In the genomic region with DNA sequence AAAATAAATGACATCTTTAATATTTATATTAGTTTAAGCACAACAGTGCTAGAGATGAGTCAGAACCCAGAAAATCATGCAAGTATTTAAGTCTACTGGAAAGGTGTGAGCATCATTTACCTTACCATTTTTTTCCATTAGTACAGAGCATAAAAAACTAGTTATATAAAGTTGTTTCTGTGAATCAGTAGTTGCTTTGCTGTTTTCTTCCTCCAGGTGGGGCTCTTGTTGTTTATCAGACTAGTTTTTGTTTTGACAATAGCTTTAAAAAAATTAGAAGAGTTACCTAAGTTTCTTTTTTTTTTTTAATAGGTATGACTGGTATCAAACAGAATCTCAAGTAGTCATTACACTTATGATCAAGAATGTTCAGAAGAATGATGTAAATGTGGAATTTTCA, we compare ENCODE assay signal across 8 cellular contexts. TPM values are rescaled to one million over a fixed set of nuclear protein-coding genes. Genes with fewer than 3 reads are reported as not detected.
DNase-seq lines count a peak whose midpoint lies in the region; ATAC-seq and TF ChIP-seq lines count a peak whose summit lies in the region.

No MANE protein-coding gene starts in this region.

- H3K27ac Mint-ChIP-seq in activated T-cell treated with anti-CD3 and anti-CD28 coated beads, Interleukin-2, amount 50 U/mL, for 72 hours, result no peak overlapping the region
- H3K27ac Mint-ChIP-seq in stimulated activated effector memory CD8-positive, alpha-beta T cell treated with anti-CD3 and anti-CD28 coated beads, Interleukin-12 subunit alpha, Interleukin-12 subunit beta, amount 100 ng/mL, for 72 hours, result no peak overlapping the region
- H3K27ac Mint-ChIP-seq in activated CD4-positive, alpha-beta memory T cell treated with anti-CD3 and anti-CD28 coated beads for 36 hours, result no peak overlapping the region
- H3K27ac Mint-ChIP-seq in WTC11, result no peak overlapping the region

- peaks cover 1 to 24% of the 10 kb centered on the region in 2 donors for H3K36me3 Mint-ChIP-seq in activated T-cell treated with anti-CD3 and anti-CD28 coated beads, Interleukin-2, amount 50 U/mL, for 72 hours (ENCODE audit: insufficient read depth in 2 of 2)
- peaks cover 38% of the 10 kb centered on the region for H3K36me3 Mint-ChIP-seq in activated T-cell treated with anti-CD3 and anti-CD28 coated beads, Interleukin-2, amount 50 U/mL, for 4 hours (ENCODE audit: insufficient read depth)
- no peaks in the 10 kb centered on the region for H3K36me3 Mint-ChIP-seq in stimulated activated effector memory CD8-positive, alpha-beta T cell treated with anti-CD3 and anti-CD28 coated beads, Interleukin-12 subunit alpha, Interleukin-12 subunit beta, amount 100 ng/mL, for 72 hours
- peaks cover 31% of the 10 kb centered on the region for H3K36me3 Mint-ChIP-seq in activated CD4-positive, alpha-beta memory T cell treated with anti-CD3 and anti-CD28 coated beads for 36 hours
- H3K36me3 Mint-ChIP-seq in WTC11, result peaks cover 71% of the 10 kb centered on the region

- no peak for DNase-seq in activated T-cell treated with anti-CD3 and anti-CD28 coated beads, Interleukin-2, amount 50 U/mL, for 72 hours
- no peak for DNase-seq in activated T-cell treated with anti-CD3 and anti-CD28 coated beads, Interleukin-2, amount 50 U/mL, for 4 hours
- peak; percentile 28 for DNase-seq in NCI-H460 (ENCODE audit: extremely low read depth, low read depth)
- DNase-seq in epithelial cell of proximal tubule (ENCODE audit: low read depth), result no peak
- no peak for DNase-seq in stimulated activated effector memory CD8-positive, alpha-beta T cell treated with anti-CD3 and anti-CD28 coated beads, Interleukin-12 subunit alpha, Interleukin-12 subunit beta, amount 100 ng/mL, for 72 hours (ENCODE audit: low spot score in 2 of 2)
- no peak for DNase-seq in activated CD4-positive, alpha-beta memory T cell treated with anti-CD3 and anti-CD28 coated beads for 36 hours
- no peak for DNase-seq in substantia nigra (lab: John Stamatoyannopoulos, UW)
- DNase-seq in WTC11 (ENCODE audit: low spot score), result no peak

- peak; percentile 42 to 43 for ATAC-seq in activated T-cell treated with anti-CD3 and anti-CD28 coated beads, Interleukin-2, amount 50 U/mL, for 72 hours (replicated peaks in 1 of 2)
- ATAC-seq in activated T-cell treated with anti-CD3 and anti-CD28 coated beads, Interleukin-2, amount 50 U/mL, for 4 hours, result no peak
- peak; percentile 56 for ATAC-seq in stimulated activated effector memory CD8-positive, alpha-beta T cell treated with anti-CD3 and anti-CD28 coated beads, Interleukin-12 subunit alpha, Interleukin-12 subunit beta, amount 100 ng/mL, for 72 hours
- no peak for ATAC-seq in WTC11

- H3K27me3 Mint-ChIP-seq in activated T-cell treated with anti-CD3 and anti-CD28 coated beads, Interleukin-2, amount 50 U/mL, for 72 hours (ENCODE audit: low read depth), result no peaks in the 10 kb centered on the region
- H3K27me3 Mint-ChIP-seq in activated T-cell treated with anti-CD3 and anti-CD28 coated beads, Interleukin-2, amount 50 U/mL, for 4 hours (ENCODE audit: low read depth), result no peaks in the 10 kb centered on the region
- no peaks in the 10 kb centered on the region for H3K27me3 Mint-ChIP-seq in activated CD4-positive, alpha-beta memory T cell treated with anti-CD3 and anti-CD28 coated beads for 36 hours
- no peaks in the 10 kb centered on the region for H3K27me3 Mint-ChIP-seq in WTC11 (ENCODE audit: low read depth)

- H3K4me1 Mint-ChIP-seq in activated T-cell treated with anti-CD3 and anti-CD28 coated beads, Interleukin-2, amount 50 U/mL, for 72 hours (ENCODE audit: low read depth), result peaks cover 23% of the 10 kb centered on the region
- H3K4me1 Mint-ChIP-seq in activated T-cell treated with anti-CD3 and anti-CD28 coated beads, Interleukin-2, amount 50 U/mL, for 4 hours (ENCODE audit: low read depth), result peaks cover 2% of the 10 kb centered on the region
- peaks cover 10% of the 10 kb centered on the region for H3K4me1 Mint-ChIP-seq in stimulated activated effector memory CD8-positive, alpha-beta T cell treated with anti-CD3 and anti-CD28 coated beads, Interleukin-12 subunit alpha, Interleukin-12 subunit beta, amount 100 ng/mL, for 72 hours
- peaks cover 2% of the 10 kb centered on the region for H3K4me1 Mint-ChIP-seq in activated CD4-positive, alpha-beta memory T cell treated with anti-CD3 and anti-CD28 coated beads for 36 hours (ENCODE audit: low read depth)
- peaks cover 2% of the 10 kb centered on the region; the same call in 1 of the 2 replicates for H3K4me1 Mint-ChIP-seq in WTC11

- CTCF ChIA-PET in activated CD4-positive, alpha-beta memory T cell treated with anti-CD3 and anti-CD28 coated beads for 36 hours (lab: Charles Lee), result interaction anchor here (0.6 to 2.0 kb wide), 15 partner anchors 8 to 1222 kb away, joined by 3 to 27 read pairs (median 4); a partner anchor contains a TSS
- CTCF ChIA-PET in WTC11 (lab: Charles Lee), result interaction anchor here (0.6 to 3.2 kb wide), 30 partner anchors 9 to 536 kb away, joined by 3 to 65 read pairs (median 5); a partner anchor contains a TSS

- TF ChIP-seq CTCF in epithelial cell of proximal tubule (conservative IDR thresholded peaks at IDR 0.05; ENCODE audit: low read depth, low read length) (peak; percentile 58), WTC11 (IDR thresholded peaks at IDR 0.05) (no peak)

- no peaks in the 10 kb centered on the region for H3K9me3 Mint-ChIP-seq in activated T-cell treated with anti-CD3 and anti-CD28 coated beads, Interleukin-2, amount 50 U/mL, for 72 hours
- no peaks in the 10 kb centered on the region for H3K9me3 Mint-ChIP-seq in activated T-cell treated with anti-CD3 and anti-CD28 coated beads, Interleukin-2, amount 50 U/mL, for 4 hours
- H3K9me3 Mint-ChIP-seq in stimulated activated effector memory CD8-positive, alpha-beta T cell treated with anti-CD3 and anti-CD28 coated beads, Interleukin-12 subunit alpha, Interleukin-12 subunit beta, amount 100 ng/mL, for 72 hours, result no peaks in the 10 kb centered on the region
- H3K9me3 Mint-ChIP-seq in activated CD4-positive, alpha-beta memory T cell treated with anti-CD3 and anti-CD28 coated beads for 36 hours, result no peaks in the 10 kb centered on the region
- no peaks in the 10 kb centered on the region for H3K9me3 Mint-ChIP-seq in WTC11

- intact Hi-C loops in activated CD4-positive, alpha-beta memory T cell treated with anti-CD3 and anti-CD28 coated beads for 36 hours (cut with micrococcal nuclease), result loop anchor here (2.0 to 10.0 kb wide), 3 partner anchors 143 to 487 kb away; no protein-coding TSS in a partner anchor

- POLR2A ChIA-PET in activated CD4-positive, alpha-beta memory T cell treated with anti-CD3 and anti-CD28 coated beads for 36 hours (lab: Charles Lee), result interaction anchor here (0.6 to 1.0 kb wide), 2 partner anchors 12 to 48 kb away, joined by 3 to 5 read pairs; a partner anchor contains a TSS
- POLR2A ChIA-PET in WTC11 (lab: Charles Lee), result interaction anchor here (0.8 to 1.3 kb wide), 3 partner anchors 12 to 144 kb away, joined by 3 to 5 read pairs (median 4); a partner anchor contains a TSS

- no peak overlapping the region for H3K4me3 ChIP-seq in epithelial cell of proximal tubule (ENCODE audit: low read depth, low read length)

- H3K27ac ChIP-seq in substantia nigra (ENCODE audit: low read depth, low read length, poor library complexity, severe bottlenecking), result no peak overlapping the region

- no peak overlapping the region for H3K4me3 Mint-ChIP-seq in activated T-cell treated with anti-CD3 and anti-CD28 coated beads, Interleukin-2, amount 50 U/mL, for 72 hours
- no peak overlapping the region for H3K4me3 Mint-ChIP-seq in activated T-cell treated with anti-CD3 and anti-CD28 coated beads, Interleukin-2, amount 50 U/mL, for 4 hours
- no peak overlapping the region for H3K4me3 Mint-ChIP-seq in stimulated activated effector memory CD8-positive, alpha-beta T cell treated with anti-CD3 and anti-CD28 coated beads, Interleukin-12 subunit alpha, Interleukin-12 subunit beta, amount 100 ng/mL, for 72 hours
- no peak overlapping the region for H3K4me3 Mint-ChIP-seq in activated CD4-positive, alpha-beta memory T cell treated with anti-CD3 and anti-CD28 coated beads for 36 hours
- no peak overlapping the region for H3K4me3 Mint-ChIP-seq in WTC11

TF ChIP-seq in WTC11, 78 proteins besides CTCF, POLR2A, EP300 and RAD21 (continues in another document):
- TF ChIP-seq, protein P1, sequence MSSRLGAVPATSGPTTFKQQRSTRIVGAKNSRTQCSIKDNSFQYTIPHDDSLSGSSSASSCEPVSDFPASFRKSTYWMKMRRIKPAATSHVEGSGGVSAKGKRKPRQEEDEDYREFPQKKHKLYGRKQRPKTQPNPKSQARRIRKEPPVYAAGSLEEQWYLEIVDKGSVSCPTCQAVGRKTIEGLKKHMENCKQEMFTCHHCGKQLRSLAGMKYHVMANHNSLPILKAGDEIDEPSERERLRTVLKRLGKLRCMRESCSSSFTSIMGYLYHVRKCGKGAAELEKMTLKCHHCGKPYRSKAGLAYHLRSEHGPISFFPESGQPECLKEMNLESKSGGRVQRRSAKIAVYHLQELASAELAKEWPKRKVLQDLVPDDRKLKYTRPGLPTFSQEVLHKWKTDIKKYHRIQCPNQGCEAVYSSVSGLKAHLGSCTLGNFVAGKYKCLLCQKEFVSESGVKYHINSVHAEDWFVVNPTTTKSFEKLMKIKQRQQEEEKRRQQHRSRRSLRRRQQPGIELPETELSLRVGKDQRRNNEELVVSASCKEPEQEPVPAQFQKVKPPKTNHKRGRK (CRISPR knock-in tag; IDR thresholded peaks at IDR 0.05; ENCODE audit: borderline replicate concordance), result no peak
- no peak for TF ChIP-seq FOXP1 (CRISPR knock-in tag; IDR thresholded peaks at IDR 0.05; ENCODE audit: borderline replicate concordance)

RNA-seq across cellular contexts. Expression of a gene that starts 12.7 kb away (rescaled TPM):
- total RNA-seq in activated T-cell treated with anti-CD3 and anti-CD28 coated beads, Interleukin-2, amount 50 U/mL, for 72 hours, result 10 to 100 TPM; 47.9 to 51.0 TPM
- total RNA-seq in activated T-cell treated with anti-CD3 and anti-CD28 coated beads, Interleukin-2, amount 50 U/mL, for 4 hours, result 10 to 100 TPM; 59.8 to 73.2 (median 63.9) TPM
- total RNA-seq in NCI-H460 (2014; rRNA removed; shearing (Covaris generic)), result 49.2 and 52.3 TPM in 2 replicates
- 23.9 and 24.4 TPM in 2 replicates for polyA plus RNA-seq in NCI-H460 (2014; cell fraction: nucleus; rRNA removed)
- total RNA-seq in epithelial cell of proximal tubule, result 53.0 and 61.4 TPM in 2 replicates
- total RNA-seq in activated CD4-positive, alpha-beta memory T cell treated with anti-CD3 and anti-CD28 coated beads for 36 hours, result 10 to 100 TPM; 63.1 to 64.0 TPM
- total RNA-seq in WTC11 (2021), result 74.8 to 77.6 TPM (median 76.3 TPM) in 3 replicates

RNA-seq across cellular contexts. Expression of a gene that starts 23.1 kb away (rescaled TPM):
- total RNA-seq in activated T-cell treated with anti-CD3 and anti-CD28 coated beads, Interleukin-2, amount 50 U/mL, for 72 hours, result 10 to 100 TPM; 12.3 TPM
- total RNA-seq in activated T-cell treated with anti-CD3 and anti-CD28 coated beads, Interleukin-2, amount 50 U/mL, for 4 hours, result 1 to 10 TPM; 7.5 to 9.7 (median 8.9) TPM
- total RNA-seq in NCI-H460 (2014; rRNA removed; shearing (Covaris generic)), result 2.9 and 4.5 TPM in 2 replicates
- polyA plus RNA-seq in NCI-H460 (2014; cell fraction: nucleus; rRNA removed), result 1.6 and 7.3 TPM in 2 replicates
- total RNA-seq in epithelial cell of proximal tubule (6.1 and 7.5 TPM in 2 replicates), WTC11 (2021) (8.0 to 9.5 TPM (median 8.5 TPM) in 3 replicates)
- total RNA-seq in activated CD4-positive, alpha-beta memory T cell treated with anti-CD3 and anti-CD28 coated beads for 36 hours, result 1 to 10 TPM; 7.6 to 8.5 TPM

Comparison
In these comparisons a context has a peak if more than half of its experiments do, and no peak if none do; other contexts are left out.
1. ATAC-seq: peak in activated T-cell treated with anti-CD3 and anti-CD28 coated beads, Interleukin-2, amount 50 U/mL, for 72 hours (2 of 2) and stimulated activated effector memory CD8-positive, alpha-beta T cell treated with anti-CD3 and anti-CD28 coated beads, Interleukin-12 subunit alpha, Interleukin-12 subunit beta, amount 100 ng/mL, for 72 hours (single experiment); none in activated T-cell treated with anti-CD3 and anti-CD28 coated beads, Interleukin-2, amount 50 U/mL, for 4 hours (0 of 2) and WTC11 (single experiment).